ENCODE assay signal across 8 cellular contexts in genomic region chr2:38106420-38107182, GRCh38. TPM values are rescaled to one million over a fixed set of nuclear protein-coding genes. Genes with fewer than 3 reads are reported as not detected.
DNase-seq lines count a peak whose midpoint lies in the region; ATAC-seq and TF ChIP-seq lines count a peak whose summit lies in the region.

No MANE protein-coding gene starts in this region.

- intact Hi-C loops in upper lobe of right lung (cut with DNase I): no loop called here

- peak; percentile 80 to 87 for ATAC-seq in activated T-cell treated with anti-CD3 and anti-CD28 coated beads, Interleukin-2, amount 50 U/mL, for 72 hours (replicated peaks in 1 of 2)
- ATAC-seq in activated naive CD8-positive, alpha-beta T cell treated with anti-CD3 and anti-CD28 coated beads, Interleukin-2, amount 10 ng/mL, durations not matched to agents 7 days and 5 days (ENCODE audit: low read depth): no peak
- peak; percentile 70 for ATAC-seq in upper lobe of right lung

- peak overlapping the region; percentile 73 for H3K27ac Mint-ChIP-seq in activated T-cell treated with anti-CD3 and anti-CD28 coated beads, Interleukin-2, amount 50 U/mL, for 72 hours
- no peak overlapping the region for H3K27ac Mint-ChIP-seq in activated naive CD8-positive, alpha-beta T cell treated with anti-CD3 and anti-CD28 coated beads, Interleukin-2, amount 10 ng/mL, durations not matched to agents 7 days and 5 days

- H3K9me3 ChIP-seq in iPS-20b (ENCODE audit: insufficient read depth, low read depth, low read length) (no peaks in the 10 kb centered on the region), upper lobe of right lung (no peaks in the 10 kb centered on the region)

- peaks cover 43% of the 10 kb centered on the region for H3K4me1 Mint-ChIP-seq in activated T-cell treated with anti-CD3 and anti-CD28 coated beads, Interleukin-2, amount 50 U/mL, for 72 hours (ENCODE audit: low read depth)
- H3K4me1 Mint-ChIP-seq in activated naive CD8-positive, alpha-beta T cell treated with anti-CD3 and anti-CD28 coated beads, Interleukin-2, amount 10 ng/mL, durations not matched to agents 7 days and 5 days: peaks cover 16% of the 10 kb centered on the region

- peak overlapping the region; percentile 52; the same call in 1 of the 2 replicates for H3K9ac ChIP-seq in iPS-20b (ENCODE audit: low read depth, low read length)

- H3K4me1 ChIP-seq in iPS-20b (ENCODE audit: insufficient read depth, low read length) (peaks cover 31% of the 10 kb centered on the region), upper lobe of right lung (peaks cover 33% of the 10 kb centered on the region)

- peaks cover 2 to 4% of the 10 kb centered on the region in 2 donors for H3K9me3 Mint-ChIP-seq in activated T-cell treated with anti-CD3 and anti-CD28 coated beads, Interleukin-2, amount 50 U/mL, for 72 hours
- peaks cover 6% of the 10 kb centered on the region for H3K9me3 Mint-ChIP-seq in activated naive CD8-positive, alpha-beta T cell treated with anti-CD3 and anti-CD28 coated beads, Interleukin-2, amount 10 ng/mL, durations not matched to agents 7 days and 5 days

- H3K36me3 ChIP-seq in iPS-20b (ENCODE audit: insufficient read depth, low read depth, low read length): no peaks in the 10 kb centered on the region
- no peaks in the 10 kb centered on the region for H3K36me3 ChIP-seq in upper lobe of right lung

- no peak for DNase-seq in activated T-cell treated with anti-CD3 and anti-CD28 coated beads, Interleukin-2, amount 50 U/mL, for 72 hours
- no peak for DNase-seq in activated T-cell treated with anti-CD3 and anti-CD28 coated beads, Interleukin-2, amount 50 U/mL, for 48 hours
- DNase-seq in activated naive CD8-positive, alpha-beta T cell treated with anti-CD3 and anti-CD28 coated beads, Interleukin-2, amount 10 ng/mL, durations not matched to agents 7 days and 5 days: no peak
- DNase-seq in upper lobe of right lung (no peak), epidermal melanocyte (ENCODE audit: insufficient read length, low spot score) (no peak), cerebellar nuclear complex (lab: John Stamatoyannopoulos, UW) (no peak), NCI-H2029 treated with DMSO at 0.1 percent for 48 hours (lab: John Stamatoyannopoulos, UW) (no peak)

- H3K27me3 Mint-ChIP-seq in activated T-cell treated with anti-CD3 and anti-CD28 coated beads, Interleukin-2, amount 50 U/mL, for 72 hours (ENCODE audit: low read depth): peaks cover 68% of the 10 kb centered on the region
- peaks cover 15% of the 10 kb centered on the region for H3K27me3 Mint-ChIP-seq in activated naive CD8-positive, alpha-beta T cell treated with anti-CD3 and anti-CD28 coated beads, Interleukin-2, amount 10 ng/mL, durations not matched to agents 7 days and 5 days

- peak overlapping the region; percentile 54 for H3K27ac ChIP-seq in iPS-20b (ENCODE audit: low read length)
- H3K27ac ChIP-seq in upper lobe of right lung: peak overlapping the region; percentile 83

- peak overlapping the region; percentile 73 to 76 for H3K4me3 Mint-ChIP-seq in activated T-cell treated with anti-CD3 and anti-CD28 coated beads, Interleukin-2, amount 50 U/mL, for 72 hours
- peak overlapping the region; percentile 9 for H3K4me3 Mint-ChIP-seq in activated naive CD8-positive, alpha-beta T cell treated with anti-CD3 and anti-CD28 coated beads, Interleukin-2, amount 10 ng/mL, durations not matched to agents 7 days and 5 days

- H3K27me3 ChIP-seq in iPS-20b (ENCODE audit: insufficient read depth, low read length) (no peaks in the 10 kb centered on the region), upper lobe of right lung (no peaks in the 10 kb centered on the region)

- H3K4me3 ChIP-seq in iPS-20b (ENCODE audit: low read length) (no peak overlapping the region; the same call in 1 of the 2 replicates), upper lobe of right lung (no peak overlapping the region)

- no peak for TF ChIP-seq CTCF in upper lobe of right lung (IDR thresholded peaks at IDR 0.05)

- H3K36me3 Mint-ChIP-seq in activated T-cell treated with anti-CD3 and anti-CD28 coated beads, Interleukin-2, amount 50 U/mL, for 72 hours (ENCODE audit: insufficient read depth in 2 of 2): peaks cover 2 to 6% of the 10 kb centered on the region in 2 donors
- H3K36me3 Mint-ChIP-seq in activated naive CD8-positive, alpha-beta T cell treated with anti-CD3 and anti-CD28 coated beads, Interleukin-2, amount 10 ng/mL, durations not matched to agents 7 days and 5 days: peaks cover 1% of the 10 kb centered on the region

- POLR2A ChIA-PET in activated naive CD8-positive, alpha-beta T cell treated with anti-CD3 and anti-CD28 coated beads, Interleukin-2, amount 10 ng/mL, durations not matched to agents 7 days and 5 days (lab: Charles Lee): no interaction called here

RNA-seq across cellular contexts. Expression of gene CYP1B1, which starts 30.6 kb away (rescaled TPM):
- 10 to 100 TPM in 1 of 2 donors, 1 to 10 TPM in 1; 9.5 to 24.3 TPM for total RNA-seq in activated T-cell treated with anti-CD3 and anti-CD28 coated beads, Interleukin-2, amount 50 U/mL, for 72 hours
- 1 to 10 TPM; 8.6 to 9.7 TPM for total RNA-seq in activated naive CD8-positive, alpha-beta T cell treated with anti-CD3 and anti-CD28 coated beads, Interleukin-2, amount 10 ng/mL, durations not matched to agents 7 days and 5 days
- total RNA-seq in upper lobe of right lung: 69.4 TPM
